ENCODE assay signal across 8 cellular contexts in the genomic region with DNA sequence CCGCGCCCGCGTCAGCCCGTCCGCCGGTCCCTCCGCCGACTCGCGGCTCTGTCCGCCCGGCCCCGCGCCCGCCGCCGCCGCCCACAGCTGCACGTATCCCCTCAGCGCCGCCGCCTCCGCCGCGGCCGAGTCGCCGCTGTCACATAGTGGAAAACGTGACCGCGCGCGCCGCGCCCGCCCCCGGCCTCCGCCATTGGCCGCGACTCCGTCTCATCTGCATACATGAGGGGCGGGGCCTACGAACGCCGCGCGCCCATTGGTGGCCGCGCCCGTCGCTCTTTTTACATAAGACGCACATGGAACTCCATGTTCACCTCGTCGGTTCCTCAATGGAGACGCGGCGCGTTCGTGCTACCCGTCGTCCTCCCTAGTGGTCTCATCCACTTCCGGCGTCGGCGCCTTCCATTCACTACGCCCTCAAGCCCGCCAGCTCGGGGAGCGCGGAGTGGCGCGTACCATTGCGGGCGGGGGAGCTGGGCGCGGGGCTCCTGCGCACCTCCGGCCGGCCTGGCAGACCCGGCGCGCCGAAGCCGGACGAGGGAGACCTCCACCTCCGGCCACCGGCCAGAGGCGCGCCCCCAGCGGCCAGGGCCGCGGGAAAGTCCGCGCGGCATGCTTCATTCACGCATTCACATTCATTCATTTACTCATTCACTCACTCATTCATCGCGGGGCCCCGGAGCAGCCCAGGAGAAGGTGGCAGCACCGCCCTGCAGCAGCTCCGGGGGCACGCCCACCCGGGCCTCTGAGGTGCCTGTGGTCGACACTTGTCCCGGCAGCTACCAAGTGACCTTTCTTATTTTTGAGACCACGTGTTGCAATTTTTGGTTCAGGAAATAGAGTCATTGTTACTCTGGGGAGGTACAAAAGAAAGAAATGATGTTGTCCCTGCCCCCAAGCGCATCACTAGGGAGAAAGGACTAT.
A peak's percentile ranks its signal among the peaks of the same experiment; 100 is the strongest.
DNase-seq lines count a peak whose midpoint lies in the region; ATAC-seq and TF ChIP-seq lines count a peak whose summit lies in the region.

No MANE protein-coding gene starts in this region.

- peak; percentile 93 for ATAC-seq in GM18873 (IDR thresholded peaks at IDR 0.05; ENCODE audit: low FRiP score, unreplicated experiment)
- peak; percentile 85 for ATAC-seq in HG03139 (IDR thresholded peaks at IDR 0.05; ENCODE audit: unreplicated experiment)

- peak overlapping the region; percentile 76 for H3K4me3 ChIP-seq in WI38 (ENCODE audit: low read depth, low read length)
- peak overlapping the region; percentile 72 to 74 for H3K4me3 ChIP-seq in cardiac fibroblast (replicated peaks in 1 of 2; ENCODE audit: low read depth in 2 of 2, low read length in 2 of 2)

- DNase-seq in AG08395 (ENCODE audit: low spot score) (peak; percentile 98), NCI-H2196 treated with DMSO at 0.1 percent for 48 hours (lab: John Stamatoyannopoulos, UW; ENCODE audit: unreplicated experiment) (peak; percentile 94), cardiac fibroblast (ENCODE audit: low read depth in 2 of 2) (peak; percentile 99), inferior parietal cortex (ENCODE audit: extremely low spot score) (peak; percentile 97)
- DNase-seq in stimulated activated CD4-positive, alpha-beta T cell treated with anti-CD3 and anti-CD28 coated beads, Interleukin-12 subunit alpha, Interleukin-12 subunit beta, amount 100 ng/mL, for 24 hours (ENCODE audit: low read depth in 2 of 2) = peak; percentile 89 to 95

- TF ChIP-seq CTCF in WI38 (IDR thresholded peaks at IDR 0.05; ENCODE audit: low read depth, low read length) (no peak), cardiac fibroblast (IDR thresholded peaks at IDR 0.05; ENCODE audit: low read depth, low read length) (peak; percentile 2)

Comparison
In these comparisons a context has a peak if more than half of its experiments do, and no peak if none do; other contexts are left out.
1. Peak in every context shown above with its lines: DNase-seq, ATAC-seq and H3K4me3 ChIP-seq.